8 cellular contexts compared by ENCODE assay signal in the genomic region with DNA sequence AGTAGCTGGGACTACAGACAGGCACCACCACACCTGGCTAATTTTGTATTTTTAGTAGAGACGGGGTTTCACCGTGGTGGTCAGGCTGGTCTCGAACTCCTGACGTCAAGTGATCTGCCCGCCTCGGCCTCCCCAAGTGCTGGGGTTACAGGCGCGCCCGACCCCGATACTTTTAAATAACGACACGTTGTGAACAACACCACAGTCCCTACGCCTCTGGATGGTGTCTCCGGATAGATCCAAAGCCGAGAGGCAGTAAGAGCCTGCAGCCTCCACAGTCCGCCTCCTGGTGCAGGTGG. TPM values are rescaled to one million over a fixed set of nuclear protein-coding genes. Genes with fewer than 3 reads are reported as not detected.
DNase-seq lines count a peak whose midpoint lies in the region; ATAC-seq and TF ChIP-seq lines count a peak whose summit lies in the region.
"Not testable (repeated sequence)": the region's sequence is repeated elsewhere in the genome, so short reads cannot be mapped to it uniquely, and the experiment has no call there.

No MANE protein-coding gene starts in this region.

- ATAC-seq in natural killer cell: not testable (repeated sequence)

- not testable (repeated sequence) for H3K79me2 ChIP-seq in OCI-LY7 (ENCODE audit: insufficient read depth, low read depth, low read length)

- WGBS in iPS DF 6.9 (ENCODE audit: insufficient coverage, insufficient read length): no CpG with 5 or more reads among the region's 16 CpGs

- H3K9me2 ChIP-seq in OCI-LY7 (ENCODE audit: insufficient read depth, low read length): not testable (repeated sequence)

- POLR2A ChIA-PET in BJ (lab: Charles Lee); OCI-LY7 (lab: Charles Lee): not testable (repeated sequence)

- H3K9me3 ChIP-seq in HAP-1; OCI-LY7 (ENCODE audit: low read length); duodenal mucosa (ENCODE audit: control insufficient read depth in 1 of 2, low read length in 2 of 2); iPS DF 6.9 (ENCODE audit: control insufficient read depth, insufficient read depth, low read length): not testable (repeated sequence)

- peak overlapping the region; percentile 75 for H3K4me3 ChIP-seq in BJ (ENCODE audit: low read depth, low read length)
- H3K4me3 ChIP-seq in HAP-1: peak overlapping the region; percentile 68
- peak overlapping the region; percentile 61 for H3K4me3 ChIP-seq in OCI-LY7 (ENCODE audit: low read depth, low read length, poor library complexity, severe bottlenecking)
- peak overlapping the region; percentile 67 to 83 for H3K4me3 ChIP-seq in duodenal mucosa (ENCODE audit: low read depth in 1 of 2, low read length in 2 of 2)
- H3K4me3 ChIP-seq in iPS DF 6.9 (ENCODE audit: low read length): peak overlapping the region; percentile 86; the same call in 1 of the 2 replicates

- not testable (repeated sequence) for H4K20me1 ChIP-seq in OCI-LY7 (ENCODE audit: insufficient read depth, low read length)

- not testable (repeated sequence) for H3K27me3 Mint-ChIP-seq in activated T-helper 1 cell treated with anti-CD3 and anti-CD28 coated beads, Interleukin-12 subunit alpha, Interleukin-12 subunit beta, Interleukin-2, Interleukin-4 antibody, amounts not matched to agents 30 ng/mL and 10 ng/mL and 1 ng/mL, durations not matched to agents 14 hours and 24 hours and 36 hours (ENCODE audit: insufficient read depth); natural killer cell (ENCODE audit: low read depth in 2 of 2); stimulated activated naive CD8-positive, alpha-beta T cell treated with anti-CD3 and anti-CD28 coated beads, Interleukin-15, Interleukin-2, amounts not matched to agents 100 ng/mL and 50 ng/mL, for 24 hours

- H3K27ac Mint-ChIP-seq in activated T-helper 1 cell treated with anti-CD3 and anti-CD28 coated beads, Interleukin-12 subunit alpha, Interleukin-12 subunit beta, Interleukin-2, Interleukin-4 antibody, amounts not matched to agents 30 ng/mL and 10 ng/mL and 1 ng/mL, durations not matched to agents 14 hours and 24 hours and 36 hours: peak overlapping the region; percentile 67
- not testable (repeated sequence) for H3K27ac Mint-ChIP-seq in natural killer cell
- H3K27ac Mint-ChIP-seq in stimulated activated naive CD8-positive, alpha-beta T cell treated with anti-CD3 and anti-CD28 coated beads, Interleukin-15, Interleukin-2, amounts not matched to agents 100 ng/mL and 50 ng/mL, for 24 hours: peak overlapping the region; percentile 45

- not testable (repeated sequence) for BruUV-seq in OCI-LY7 (replicated peaks; lab: Mats Ljungman, UMichigan)

- H3K4me3 Mint-ChIP-seq in activated T-helper 1 cell treated with anti-CD3 and anti-CD28 coated beads, Interleukin-12 subunit alpha, Interleukin-12 subunit beta, Interleukin-2, Interleukin-4 antibody, amounts not matched to agents 30 ng/mL and 10 ng/mL and 1 ng/mL, durations not matched to agents 14 hours and 24 hours and 36 hours: peak overlapping the region; percentile 78
- peak overlapping the region; percentile 70 for H3K4me3 Mint-ChIP-seq in natural killer cell
- peak overlapping the region; percentile 77 for H3K4me3 Mint-ChIP-seq in stimulated activated naive CD8-positive, alpha-beta T cell treated with anti-CD3 and anti-CD28 coated beads, Interleukin-15, Interleukin-2, amounts not matched to agents 100 ng/mL and 50 ng/mL, for 24 hours

- not testable (repeated sequence) for H3K36me3 ChIP-seq in BJ (ENCODE audit: control insufficient read depth, insufficient read depth, low read length); OCI-LY7 (ENCODE audit: insufficient read depth, low read length); duodenal mucosa (ENCODE audit: control insufficient read depth in 1 of 2, insufficient read depth in 2 of 2, low read length in 2 of 2); iPS DF 6.9 (ENCODE audit: control insufficient read depth, insufficient read depth, low read length)
- peaks cover 23% of the 10 kb centered on the region for H3K36me3 ChIP-seq in HAP-1 (replicated peaks)

- H3K4me1 Mint-ChIP-seq in activated T-helper 1 cell treated with anti-CD3 and anti-CD28 coated beads, Interleukin-12 subunit alpha, Interleukin-12 subunit beta, Interleukin-2, Interleukin-4 antibody, amounts not matched to agents 30 ng/mL and 10 ng/mL and 1 ng/mL, durations not matched to agents 14 hours and 24 hours and 36 hours (ENCODE audit: low read depth): peaks cover 28% of the 10 kb centered on the region
- peaks cover 8 to 19% of the 10 kb centered on the region in 2 donors for H3K4me1 Mint-ChIP-seq in natural killer cell
- H3K4me1 Mint-ChIP-seq in stimulated activated naive CD8-positive, alpha-beta T cell treated with anti-CD3 and anti-CD28 coated beads, Interleukin-15, Interleukin-2, amounts not matched to agents 100 ng/mL and 50 ng/mL, for 24 hours (ENCODE audit: low read depth): peaks cover 38% of the 10 kb centered on the region

- H3K9ac ChIP-seq in duodenal mucosa (ENCODE audit: low read depth in 1 of 2, low read length in 2 of 2): peak overlapping the region; percentile 66 to 69

- H3K27ac ChIP-seq in OCI-LY7 (ENCODE audit: low read depth, low read length, poor library complexity, severe bottlenecking); iPS DF 6.9 (ENCODE audit: low read length): not testable (repeated sequence)
- peak overlapping the region; percentile 45 for H3K27ac ChIP-seq in duodenal mucosa (ENCODE audit: low read depth, low read length)

- CTCF ChIA-PET in BJ (lab: Yijun Ruan, JAX): interaction anchor here (1.1 kb wide), 1 partner anchor 28 kb away, joined by 4 read pairs; no protein-coding TSS in a partner anchor
- CTCF ChIA-PET in OCI-LY7 (lab: Charles Lee; ENCODE audit: unreplicated experiment): not testable (repeated sequence)

- H3K36me3 Mint-ChIP-seq in activated T-helper 1 cell treated with anti-CD3 and anti-CD28 coated beads, Interleukin-12 subunit alpha, Interleukin-12 subunit beta, Interleukin-2, Interleukin-4 antibody, amounts not matched to agents 30 ng/mL and 10 ng/mL and 1 ng/mL, durations not matched to agents 14 hours and 24 hours and 36 hours (ENCODE audit: low read depth): peaks cover 21% of the 10 kb centered on the region
- not testable (repeated sequence) for H3K36me3 Mint-ChIP-seq in natural killer cell
- peaks cover 29% of the 10 kb centered on the region for H3K36me3 Mint-ChIP-seq in stimulated activated naive CD8-positive, alpha-beta T cell treated with anti-CD3 and anti-CD28 coated beads, Interleukin-15, Interleukin-2, amounts not matched to agents 100 ng/mL and 50 ng/mL, for 24 hours (ENCODE audit: low read depth)

- not testable (repeated sequence) for DNase-seq in BJ (ENCODE audit: low read depth); HAP-1 (ENCODE audit: low spot score in 2 of 2); OCI-LY7 (ENCODE audit: low spot score); activated T-helper 1 cell treated with anti-CD3 and anti-CD28 coated beads, Interleukin-12 subunit alpha, Interleukin-12 subunit beta, Interleukin-2, Interleukin-4 antibody, amounts not matched to agents 30 ng/mL and 10 ng/mL and 1 ng/mL, durations not matched to agents 14 hours and 24 hours and 36 hours (ENCODE audit: low spot score); iPS DF 6.9 (ENCODE audit: low read depth, low spot score); natural killer cell

- not testable (repeated sequence) for H3K27me3 ChIP-seq in BJ (ENCODE audit: control insufficient read depth, insufficient read depth, low read length); HAP-1 (ENCODE audit: low read depth); duodenal mucosa (ENCODE audit: control insufficient read depth in 1 of 2, insufficient read depth in 2 of 2, low read length in 2 of 2); iPS DF 6.9 (ENCODE audit: control insufficient read depth, insufficient read depth, low read length)

- not testable (repeated sequence) for H3K9me3 Mint-ChIP-seq in activated T-helper 1 cell treated with anti-CD3 and anti-CD28 coated beads, Interleukin-12 subunit alpha, Interleukin-12 subunit beta, Interleukin-2, Interleukin-4 antibody, amounts not matched to agents 30 ng/mL and 10 ng/mL and 1 ng/mL, durations not matched to agents 14 hours and 24 hours and 36 hours; natural killer cell; stimulated activated naive CD8-positive, alpha-beta T cell treated with anti-CD3 and anti-CD28 coated beads, Interleukin-15, Interleukin-2, amounts not matched to agents 100 ng/mL and 50 ng/mL, for 24 hours

- not testable (repeated sequence) for H2AFZ ChIP-seq in OCI-LY7 (ENCODE audit: low read length)

- H3K4me1 ChIP-seq in HAP-1 (peaks cover 19% of the 10 kb centered on the region), duodenal mucosa (ENCODE audit: control insufficient read depth in 1 of 2, insufficient read depth in 2 of 2, low read length in 2 of 2) (peaks cover 12 to 20% of the 10 kb centered on the region in 2 donors)
- not testable (repeated sequence) for H3K4me1 ChIP-seq in OCI-LY7 (ENCODE audit: insufficient read depth, low read length, poor library complexity, severe bottlenecking); iPS DF 6.9 (ENCODE audit: control insufficient read depth, insufficient read depth, low read length)

- in situ Hi-C loops in HAP-1 (cut with MboI; ENCODE audit: low sequenced_read_pairs): not testable (repeated sequence)

- TF ChIP-seq CTCF in BJ (IDR thresholded peaks at IDR 0.05; ENCODE audit: insufficient read depth, low read depth, low read length); OCI-LY7 (conservative IDR thresholded peaks at IDR 0.05; ENCODE audit: low read length); natural killer cell (IDR thresholded peaks at IDR 0.05): not testable (repeated sequence)

- intact Hi-C loops in OCI-LY7 (cut with micrococcal nuclease; ENCODE audit: unreplicated experiment); activated T-helper 1 cell treated with anti-CD3 and anti-CD28 coated beads, Interleukin-12 subunit alpha, Interleukin-12 subunit beta, Interleukin-2, Interleukin-4 antibody, amounts not matched to agents 30 ng/mL and 10 ng/mL and 1 ng/mL, durations not matched to agents 14 hours and 24 hours and 36 hours (cut with micrococcal nuclease); natural killer cell (cut with micrococcal nuclease): not testable (repeated sequence)

- H3K4me2 ChIP-seq in OCI-LY7 (ENCODE audit: low read length): peak overlapping the region; percentile 51

RNA-seq across cellular contexts. Expression of a gene that starts 0.8 kb away (rescaled TPM):
- 37.7 and 45.8 TPM in 2 replicates for polyA plus RNA-seq in BJ (2011; rRNA removed)
- 30.2 and 54.2 TPM in 2 replicates for polyA minus RNA-seq in BJ (2011; rRNA and poly(A)+ RNA removed)
- 4.0 and 8.3 TPM in 2 replicates for total RNA-seq in OCI-LY7 (2014; rRNA removed; shearing (Covaris generic))
- total RNA-seq in OCI-LY7 (2022) (8.1 and 11.7 TPM in 2 replicates), natural killer cell (1 to 10 TPM in 2 of 3 donors, under 1 TPM in 1; 0.75 to 3.1 (median 1.8) TPM)
- total RNA-seq in activated T-helper 1 cell treated with anti-CD3 and anti-CD28 coated beads, Interleukin-12 subunit alpha, Interleukin-12 subunit beta, Interleukin-2, Interleukin-4 antibody, amounts not matched to agents 30 ng/mL and 10 ng/mL and 1 ng/mL, durations not matched to agents 14 hours and 24 hours and 36 hours: 36.3 and 36.8 TPM in 2 replicates

RNA-seq across cellular contexts. Expression of a gene that starts 17.0 kb away (rescaled TPM):
- 27.3 and 34.5 TPM in 2 replicates for polyA plus RNA-seq in BJ (2011; rRNA removed)
- polyA minus RNA-seq in BJ (2011; rRNA and poly(A)+ RNA removed): 115 and 133 TPM in 2 replicates
- 12.5 and 12.6 TPM in 2 replicates for total RNA-seq in OCI-LY7 (2014; rRNA removed; shearing (Covaris generic))
- total RNA-seq in OCI-LY7 (2022) (59.7 and 69.7 TPM in 2 replicates), natural killer cell (100 to 1,000 TPM in 1 of 3 donors, 10 to 100 TPM in 2; 82.8 to 102 (median 89.1) TPM)
- total RNA-seq in activated T-helper 1 cell treated with anti-CD3 and anti-CD28 coated beads, Interleukin-12 subunit alpha, Interleukin-12 subunit beta, Interleukin-2, Interleukin-4 antibody, amounts not matched to agents 30 ng/mL and 10 ng/mL and 1 ng/mL, durations not matched to agents 14 hours and 24 hours and 36 hours: 81.7 and 81.8 TPM in 2 replicates

RNA-seq across cellular contexts. Expression of a gene that starts 20.5 kb away (rescaled TPM):
- 10.0 and 15.7 TPM in 2 replicates for polyA plus RNA-seq in BJ (2011; rRNA removed)
- polyA minus RNA-seq in BJ (2011; rRNA and poly(A)+ RNA removed): 12.2 and 18.2 TPM in 2 replicates
- 36.3 and 40.2 TPM in 2 replicates for total RNA-seq in OCI-LY7 (2014; rRNA removed; shearing (Covaris generic))
- total RNA-seq in OCI-LY7 (2022) (53.6 and 56.1 TPM in 2 replicates), natural killer cell (10 to 100 TPM; 13.7 to 17.1 (median 13.7) TPM)
- 64.6 and 68.6 TPM in 2 replicates for total RNA-seq in activated T-helper 1 cell treated with anti-CD3 and anti-CD28 coated beads, Interleukin-12 subunit alpha, Interleukin-12 subunit beta, Interleukin-2, Interleukin-4 antibody, amounts not matched to agents 30 ng/mL and 10 ng/mL and 1 ng/mL, durations not matched to agents 14 hours and 24 hours and 36 hours

RNA-seq across cellular contexts. Expression of a gene that starts 50.5 kb away (rescaled TPM):
- polyA plus RNA-seq in BJ (2011; rRNA removed): 15.8 and 28.3 TPM in 2 replicates
- polyA minus RNA-seq in BJ (2011; rRNA and poly(A)+ RNA removed): 7.7 and 9.0 TPM in 2 replicates
- 48.4 and 80.2 TPM in 2 replicates for total RNA-seq in OCI-LY7 (2014; rRNA removed; shearing (Covaris generic))
- total RNA-seq in OCI-LY7 (2022): 79.7 and 86.8 TPM in 2 replicates
- total RNA-seq in activated T-helper 1 cell treated with anti-CD3 and anti-CD28 coated beads, Interleukin-12 subunit alpha, Interleukin-12 subunit beta, Interleukin-2, Interleukin-4 antibody, amounts not matched to agents 30 ng/mL and 10 ng/mL and 1 ng/mL, durations not matched to agents 14 hours and 24 hours and 36 hours: 97.0 and 97.6 TPM in 2 replicates
- total RNA-seq in natural killer cell: 10 to 100 TPM; 62.5 to 67.1 (median 63.5) TPM

RNA-seq across cellular contexts. Expression of a gene that starts 50.6 kb away (rescaled TPM):
- 9.8 and 10.1 TPM in 2 replicates for polyA plus RNA-seq in BJ (2011; rRNA removed)
- polyA minus RNA-seq in BJ (2011; rRNA and poly(A)+ RNA removed): 4.0 and 4.3 TPM in 2 replicates
- 35.8 and 47.1 TPM in 2 replicates for total RNA-seq in OCI-LY7 (2014; rRNA removed; shearing (Covaris generic))
- total RNA-seq in OCI-LY7 (2022) (24.0 and 29.5 TPM in 2 replicates), natural killer cell (10 to 100 TPM; 24.3 to 32.2 (median 31.9) TPM)
- 31.7 and 32.0 TPM in 2 replicates for total RNA-seq in activated T-helper 1 cell treated with anti-CD3 and anti-CD28 coated beads, Interleukin-12 subunit alpha, Interleukin-12 subunit beta, Interleukin-2, Interleukin-4 antibody, amounts not matched to agents 30 ng/mL and 10 ng/mL and 1 ng/mL, durations not matched to agents 14 hours and 24 hours and 36 hours
